Comparison of ENCODE assay signal across 9 cellular contexts in the genomic region with DNA sequence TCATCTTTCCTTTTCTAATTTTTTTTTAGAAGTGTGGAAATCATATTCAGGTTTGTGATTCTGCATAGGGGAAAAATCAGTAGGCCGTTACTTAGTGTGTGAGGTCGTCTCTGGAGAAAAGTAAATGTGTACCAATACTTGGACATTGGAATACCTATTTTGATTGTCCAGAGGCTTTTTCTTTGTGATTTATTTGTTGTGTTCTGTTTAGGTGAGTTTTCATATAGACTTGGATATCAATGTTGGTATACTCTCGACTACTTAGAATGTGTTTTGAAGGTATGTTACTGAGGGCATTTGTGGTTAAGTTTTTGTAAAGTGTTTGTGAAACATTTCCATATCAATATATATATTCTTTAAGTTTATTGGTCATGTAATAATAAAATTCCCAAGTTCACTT. TPM values are rescaled to one million over a fixed set of nuclear protein-coding genes. Genes with fewer than 3 reads are reported as not detected.
DNase-seq lines count a peak whose midpoint lies in the region; TF ChIP-seq lines count a peak whose summit lies in the region.
"Had no signal": no experiment of that assay in that cellular context is flagged by ENCODE, and none has a peak within 500 bp of the region (broad histone marks: within the 10 kb centered on the region; RNA-seq: fewer than 3 reads in every experiment).

No MANE protein-coding gene starts in this region.

- DNase-seq in AG10803 (ENCODE audit: low read depth) (no peak), astrocyte of the cerebellum (ENCODE audit: low read depth) (no peak), mesendoderm (no peak), NCI-H524 treated with DMSO at 0.1 percent for 48 hours (lab: John Stamatoyannopoulos, UW) (no peak), AG08396 (ENCODE audit: low spot score) (no peak), caudate nucleus (lab: John Stamatoyannopoulos, UW) (no peak)
- DNase-seq in stimulated activated naive CD4-positive, alpha-beta T cell treated with Interleukin-2 at 50 U/mL for 16 hours (lab: John Stamatoyannopoulos, UW) = no peak
- DNase-seq: NCI-H510A treated with DMSO at 0.1 percent for 48 hours had no signal

- POLR2A ChIA-PET in HEK293 (lab: Yijun Ruan, JAX) = interaction anchor here (3.2 kb wide), 1 partner anchor 7 kb away, joined by 22 read pairs; no protein-coding TSS in a partner anchor

- no peak overlapping the region for H3K4ac ChIP-seq in mesendoderm (ENCODE audit: low read depth, low read length)

- no peak overlapping the region for H4K8ac ChIP-seq in mesendoderm (ENCODE audit: low read depth, low read length)

- H3K4me2 ChIP-seq in mesendoderm (ENCODE audit: low read length) = no peak overlapping the region

- no peak overlapping the region for H3K18ac ChIP-seq in mesendoderm (ENCODE audit: low read length)

- TF ChIP-seq CTCF in AG10803 (conservative IDR thresholded peaks at IDR 0.05; ENCODE audit: low read length) (no peak), HEK293 (tag by site-specific recombination; IDR thresholded peaks at IDR 0.05) (no peak), astrocyte of the cerebellum (IDR thresholded peaks at IDR 0.05; ENCODE audit: low read depth, low read length, missing control alignments) (no peak)

- no peak overlapping the region for H2BK5ac ChIP-seq in mesendoderm (ENCODE audit: low read length)

- H3K9me3 ChIP-seq in HEK293 (ENCODE audit: control insufficient read depth, insufficient read depth, low read depth, low read length) = no peaks in the 10 kb centered on the region

- no CpG with 5 or more reads among the region's 3 CpGs for WGBS in mesendoderm (ENCODE audit: extremely low coverage, insufficient coverage, low lambda C conversion rate)

- peaks cover 58% of the 10 kb centered on the region for H3K79me2 ChIP-seq in mesendoderm (ENCODE audit: control insufficient read depth, insufficient read depth, low read length)

- peak overlapping the region; percentile 10 for H3K9ac ChIP-seq in mesendoderm (ENCODE audit: low read length)

- H3K4me3 ChIP-seq in AG10803 (ENCODE audit: low read length) (peak overlapping the region; percentile 80; the same call in 1 of the 2 replicates), HEK293 (ENCODE audit: low read depth, low read length) (peak overlapping the region; percentile 86), astrocyte of the cerebellum (ENCODE audit: low read depth, low read length) (peak overlapping the region; percentile 79), mesendoderm (ENCODE audit: low read length) (no peak overlapping the region)

- H3K56ac ChIP-seq in mesendoderm (ENCODE audit: low read length) = no peak overlapping the region

- no peak overlapping the region for H2AK5ac ChIP-seq in mesendoderm (ENCODE audit: low read length)

- H3K4me1 ChIP-seq in HEK293 (ENCODE audit: control insufficient read depth, insufficient read depth, low read length) = peaks cover 23% of the 10 kb centered on the region
- no peaks in the 10 kb centered on the region for H3K4me1 ChIP-seq in mesendoderm (ENCODE audit: control insufficient read depth, low read depth, low read length)

- H4K5ac ChIP-seq in mesendoderm (ENCODE audit: low read length) = no peak overlapping the region

- no peak overlapping the region for H2BK15ac ChIP-seq in mesendoderm (replicated peaks; ENCODE audit: low read depth)

- CTCF ChIA-PET in HEK293 (lab: Yijun Ruan, JAX) = interaction anchor here (1.2 to 2.1 kb wide), 2 partner anchors 14 to 151 kb away, joined by 3 to 8 read pairs; no protein-coding TSS in a partner anchor

- no peaks in the 10 kb centered on the region for H3K36me3 ChIP-seq in HEK293 (ENCODE audit: control insufficient read depth in 2 of 2, insufficient read depth in 1 of 2, low read length in 2 of 2)
- no peaks in the 10 kb centered on the region for H3K36me3 ChIP-seq in mesendoderm (ENCODE audit: control insufficient read depth, insufficient read depth, low read length)

- no peak overlapping the region for H2BK120ac ChIP-seq in mesendoderm (ENCODE audit: low read depth, low read length)

- in situ Hi-C loops in astrocyte of the cerebellum (cut with HindIII; ENCODE audit: low sequenced_read_pairs) = loop anchor here (5.0 kb wide), 2 partner anchors 62 to 102 kb away; no protein-coding TSS in a partner anchor

- H3K27ac ChIP-seq in HEK293 (ENCODE audit: extremely low read depth, low read depth, low read length) (no peak overlapping the region), mesendoderm (ENCODE audit: low read depth, low read length) (no peak overlapping the region), caudate nucleus (ENCODE audit: low read depth, low read length) (no peak overlapping the region)

- no peaks in the 10 kb centered on the region for H3K27me3 ChIP-seq in mesendoderm (ENCODE audit: insufficient read depth, low read length, poor library complexity)

- no peaks in the 10 kb centered on the region for H3K79me1 ChIP-seq in mesendoderm (ENCODE audit: low read length)

- no peak overlapping the region for H3K23ac ChIP-seq in mesendoderm (ENCODE audit: low read length)

TF ChIP-seq in HEK293, 187 proteins besides CTCF, POLR2A, EP300 and RAD21:
- TF ChIP-seq IKZF3 (tag by site-specific recombination; IDR thresholded peaks at IDR 0.05) (no peak), RBAK (tag by site-specific recombination; IDR thresholded peaks at IDR 0.05) (no peak), HOXC10 (CRISPR knock-in tag; IDR thresholded peaks at IDR 0.05) (no peak), ZNF341 (tag by site-specific recombination; IDR thresholded peaks at IDR 0.05; ENCODE audit: low read depth) (no peak), ZNF585B (tag by site-specific recombination; IDR thresholded peaks at IDR 0.05) (no peak), ZNF211 (tag by site-specific recombination; IDR thresholded peaks at IDR 0.05; ENCODE audit: low read depth) (no peak), ZNF266 (tag by site-specific recombination; IDR thresholded peaks at IDR 0.05; ENCODE audit: low read depth) (no peak), ZNF707 (tag by site-specific recombination; IDR thresholded peaks at IDR 0.05) (no peak), ZEB2 (tag by site-specific recombination; IDR thresholded peaks at IDR 0.05) (no peak), SCRT1 (tag by site-specific recombination; IDR thresholded peaks at IDR 0.05; ENCODE audit: borderline replicate concordance) (no peak), TRIM28 (IDR thresholded peaks at IDR 0.05; ENCODE audit: borderline replicate concordance, low read length) (no peak), KLF7 (tag by site-specific recombination; IDR thresholded peaks at IDR 0.05; ENCODE audit: borderline replicate concordance) (no peak)
- TF ChIP-seq, protein P1, sequence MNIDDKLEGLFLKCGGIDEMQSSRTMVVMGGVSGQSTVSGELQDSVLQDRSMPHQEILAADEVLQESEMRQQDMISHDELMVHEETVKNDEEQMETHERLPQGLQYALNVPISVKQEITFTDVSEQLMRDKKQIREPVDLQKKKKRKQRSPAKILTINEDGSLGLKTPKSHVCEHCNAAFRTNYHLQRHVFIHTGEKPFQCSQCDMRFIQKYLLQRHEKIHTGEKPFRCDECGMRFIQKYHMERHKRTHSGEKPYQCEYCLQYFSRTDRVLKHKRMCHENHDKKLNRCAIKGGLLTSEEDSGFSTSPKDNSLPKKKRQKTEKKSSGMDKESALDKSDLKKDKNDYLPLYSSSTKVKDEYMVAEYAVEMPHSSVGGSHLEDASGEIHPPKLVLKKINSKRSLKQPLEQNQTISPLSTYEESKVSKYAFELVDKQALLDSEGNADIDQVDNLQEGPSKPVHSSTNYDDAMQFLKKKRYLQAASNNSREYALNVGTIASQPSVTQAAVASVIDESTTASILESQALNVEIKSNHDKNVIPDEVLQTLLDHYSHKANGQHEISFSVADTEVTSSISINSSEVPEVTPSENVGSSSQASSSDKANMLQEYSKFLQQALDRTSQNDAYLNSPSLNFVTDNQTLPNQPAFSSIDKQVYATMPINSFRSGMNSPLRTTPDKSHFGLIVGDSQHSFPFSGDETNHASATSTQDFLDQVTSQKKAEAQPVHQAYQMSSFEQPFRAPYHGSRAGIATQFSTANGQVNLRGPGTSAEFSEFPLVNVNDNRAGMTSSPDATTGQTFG (tag by site-specific recombination; IDR thresholded peaks at IDR 0.05; ENCODE audit: borderline replicate concordance) = no peak
- TF ChIP-seq, protein P2, sequence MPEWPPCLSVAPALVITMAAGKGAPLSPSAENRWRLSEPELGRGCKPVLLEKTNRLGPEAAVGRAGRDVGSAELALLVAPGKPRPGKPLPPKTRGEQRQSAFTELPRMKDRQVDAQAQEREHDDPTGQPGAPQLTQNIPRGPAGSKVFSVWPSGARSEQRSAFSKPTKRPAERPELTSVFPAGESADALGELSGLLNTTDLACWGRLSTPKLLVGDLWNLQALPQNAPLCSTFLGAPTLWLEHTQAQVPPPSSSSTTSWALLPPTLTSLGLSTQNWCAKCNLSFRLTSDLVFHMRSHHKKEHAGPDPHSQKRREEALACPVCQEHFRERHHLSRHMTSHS (tag by site-specific recombination; IDR thresholded peaks at IDR 0.05) = no peak
- TF ChIP-seq, protein P3, sequence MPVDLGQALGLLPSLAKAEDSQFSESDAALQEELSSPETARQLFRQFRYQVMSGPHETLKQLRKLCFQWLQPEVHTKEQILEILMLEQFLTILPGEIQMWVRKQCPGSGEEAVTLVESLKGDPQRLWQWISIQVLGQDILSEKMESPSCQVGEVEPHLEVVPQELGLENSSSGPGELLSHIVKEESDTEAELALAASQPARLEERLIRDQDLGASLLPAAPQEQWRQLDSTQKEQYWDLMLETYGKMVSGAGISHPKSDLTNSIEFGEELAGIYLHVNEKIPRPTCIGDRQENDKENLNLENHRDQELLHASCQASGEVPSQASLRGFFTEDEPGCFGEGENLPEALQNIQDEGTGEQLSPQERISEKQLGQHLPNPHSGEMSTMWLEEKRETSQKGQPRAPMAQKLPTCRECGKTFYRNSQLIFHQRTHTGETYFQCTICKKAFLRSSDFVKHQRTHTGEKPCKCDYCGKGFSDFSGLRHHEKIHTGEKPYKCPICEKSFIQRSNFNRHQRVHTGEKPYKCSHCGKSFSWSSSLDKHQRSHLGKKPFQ (tag by site-specific recombination; IDR thresholded peaks at IDR 0.05) = no peak

RNA-seq across cellular contexts. Expression of a gene that starts 2.3 kb away (rescaled TPM):
- 41.9 TPM for polyA plus RNA-seq in mesendoderm (2013, experiment 1 of 2)
- polyA plus RNA-seq in mesendoderm (2013, experiment 2 of 2) = 42.8 TPM
